In genomic region chr1:231528175-231529029, GRCh38 we compare ENCODE assay signal across 1 cellular context.
TF ChIP-seq lines count a peak whose summit lies in the region.

Gene TSNAX (plus strand): TSS chr1:231528669. CDS start chr1:231528811, 142 bp downstream.

TF ChIP-seq in A549, 52 proteins besides CTCF, POLR2A, EP300 and RAD21 (continued from another document):
- no peak for TF ChIP-seq ELK1 (IDR thresholded peaks at IDR 0.05; ENCODE audit: low read depth, low read length)
- no peak for TF ChIP-seq CBX2 (IDR thresholded peaks at IDR 0.05; ENCODE audit: borderline replicate concordance, low read depth)
- TF ChIP-seq CEBPB (IDR thresholded peaks at IDR 0.05) = no peak
- TF ChIP-seq CHD4 (IDR thresholded peaks at IDR 0.05; ENCODE audit: borderline replicate concordance) = no peak
- no peak for TF ChIP-seq FOXS1 (CRISPR knock-in tag; IDR thresholded peaks at IDR 0.05)
- no peak for TF ChIP-seq HES2 (IDR thresholded peaks at IDR 0.05)
- no peak for TF ChIP-seq BHLHE40 (IDR thresholded peaks at IDR 0.05; ENCODE audit: low read depth, low read length)
- no peak for TF ChIP-seq NR3C1 (IDR thresholded peaks at IDR 0.05)
- TF ChIP-seq SREBF2 (IDR thresholded peaks at IDR 0.05) = no peak
- no peak for TF ChIP-seq CBX8 (IDR thresholded peaks at IDR 0.05)
- TF ChIP-seq BCL3 (IDR thresholded peaks at IDR 0.05) = peak; percentile 77; the same call in 2 of the 3 replicates
- TF ChIP-seq E2F6 (IDR thresholded peaks at IDR 0.05; ENCODE audit: borderline replicate concordance, low read depth) = peak; percentile 70; the same call in 1 of the 2 replicates
- TF ChIP-seq HDAC2 (IDR thresholded peaks at IDR 0.05) = no peak
- no peak for TF ChIP-seq KDM1A (IDR thresholded peaks at IDR 0.05; ENCODE audit: low read depth)
- TF ChIP-seq POLR2AphosphoS2 (conservative IDR thresholded peaks at IDR 0.05; ENCODE audit: low read length) = no peak
- no peak for TF ChIP-seq RFX5 (IDR thresholded peaks at IDR 0.05)
- no peak for TF ChIP-seq ZSCAN20 (CRISPR knock-in tag; IDR thresholded peaks at IDR 0.05)
- TF ChIP-seq NPAS2 (CRISPR knock-in tag; IDR thresholded peaks at IDR 0.05; ENCODE audit: borderline replicate concordance) = no peak
- TF ChIP-seq HOXB5 (CRISPR knock-in tag; IDR thresholded peaks at IDR 0.05) = no peak
